ENCODE assay signal across 9 cellular contexts in the genomic region with DNA sequence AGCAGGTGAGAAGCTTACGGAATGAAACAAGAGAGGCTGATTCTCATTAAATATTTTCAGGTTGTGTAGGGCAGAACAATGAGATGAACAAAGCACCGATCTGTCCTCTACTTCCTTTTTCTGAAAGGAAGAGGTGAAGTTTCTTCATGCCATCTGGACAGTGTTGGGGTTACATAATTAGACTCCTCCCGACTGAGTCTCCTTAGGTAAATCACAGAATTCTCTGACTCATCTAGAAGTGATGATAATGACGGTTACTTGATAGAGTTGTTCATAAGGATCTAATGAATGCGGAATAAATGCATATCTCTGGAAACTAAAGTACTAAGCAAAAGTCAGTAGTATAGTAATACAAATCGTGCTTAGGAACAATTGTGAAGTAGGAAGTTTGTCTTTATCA. TPM values are rescaled to one million over a fixed set of nuclear protein-coding genes. Genes with fewer than 3 reads are reported as not detected.
DNase-seq lines count a peak whose midpoint lies in the region; ATAC-seq and TF ChIP-seq lines count a peak whose summit lies in the region.
"Had no signal": no experiment of that assay in that cellular context is flagged by ENCODE, and none has a peak within 500 bp of the region (broad histone marks: within the 10 kb centered on the region; RNA-seq: fewer than 3 reads in every experiment).

No MANE protein-coding gene starts in this region.

- H3K27ac ChIP-seq in RWPE2 (ENCODE audit: poor library complexity, severe bottlenecking): no peak overlapping the region
- no peak overlapping the region for H3K27ac ChIP-seq in naive thymus-derived CD4-positive, alpha-beta T cell (ENCODE audit: low read depth, low read length)

- H3K4me3 ChIP-seq in RWPE2 (ENCODE audit: severe bottlenecking): no peak overlapping the region
- H3K4me3 ChIP-seq in naive thymus-derived CD4-positive, alpha-beta T cell (ENCODE audit: low read length): no peak overlapping the region

- intact Hi-C loops in naive thymus-derived CD4-positive, alpha-beta T cell (cut with micrococcal nuclease): no loop called here

- ATAC-seq in GM18502 (IDR thresholded peaks at IDR 0.05; ENCODE audit: poor library complexity, unreplicated experiment) (peak; percentile 66), HG02885 (IDR thresholded peaks at IDR 0.05; ENCODE audit: poor library complexity, unreplicated experiment) (peak; percentile 66), RWPE2 (ENCODE audit: low read depth) (peak; percentile 74), GM18870 (IDR thresholded peaks at IDR 0.05; ENCODE audit: unreplicated experiment) (no peak)
- peak; percentile 74 for ATAC-seq in naive thymus-derived CD4-positive, alpha-beta T cell

- DNase-seq in RWPE2 (ENCODE audit: low spot score): no peak
- DNase-seq in naive thymus-derived CD4-positive, alpha-beta T cell: no peak
- DNase-seq in epidermal melanocyte (ENCODE audit: insufficient read length, low spot score): no peak
- no peak for DNase-seq in NCI-H2107 treated with DMSO at 0.1 percent for 48 hours (lab: John Stamatoyannopoulos, UW; ENCODE audit: unreplicated experiment)
- DNase-seq: activated CD4-positive, alpha-beta T cell treated with anti-CD3 and anti-CD28 coated beads, Interleukin-2, amount 50 U/mL, for 4 hours; NCI-H2081 treated with DMSO at 0.1 percent for 48 hours had no signal

- POLR2A ChIA-PET in naive thymus-derived CD4-positive, alpha-beta T cell (lab: Charles Lee): interaction anchor here (0.5 to 0.8 kb wide), 3 partner anchors 76 to 232 kb away, joined by 3 read pairs; no protein-coding TSS in a partner anchor

- peaks cover 6% of the 10 kb centered on the region for H3K4me1 ChIP-seq in RWPE2 (ENCODE audit: insufficient read depth, poor library complexity, severe bottlenecking)
- peaks cover 0 to 37% of the 10 kb centered on the region in 2 donors for H3K4me1 ChIP-seq in naive thymus-derived CD4-positive, alpha-beta T cell (ENCODE audit: control insufficient read depth in 2 of 2, insufficient read depth in 2 of 2, low read length in 2 of 2)

- H3K36me3 Mint-ChIP-seq in naive thymus-derived CD4-positive, alpha-beta T cell: peaks cover 8 to 29% (median 24%) of the 10 kb centered on the region in 5 donors

- H3K9me3 Mint-ChIP-seq in naive thymus-derived CD4-positive, alpha-beta T cell: no peaks in the 10 kb centered on the region

- H3K27me3 Mint-ChIP-seq in naive thymus-derived CD4-positive, alpha-beta T cell: no peaks in the 10 kb centered on the region

- no peak for TF ChIP-seq CTCF in RWPE2 (IDR thresholded peaks at IDR 0.05; ENCODE audit: poor library complexity, severe bottlenecking)

- peak overlapping the region in 6 of 9 donors; percentile 20 to 76 (median 64) for H3K27ac Mint-ChIP-seq in naive thymus-derived CD4-positive, alpha-beta T cell

- H3K36me3 ChIP-seq in RWPE2 (ENCODE audit: low read depth): peaks cover 22% of the 10 kb centered on the region
- peaks cover 0 to 30% (median 7%) of the 10 kb centered on the region in 3 experiments for H3K36me3 ChIP-seq in naive thymus-derived CD4-positive, alpha-beta T cell (ENCODE audit: control insufficient read depth in 2 of 3, insufficient read depth in 3 of 3, low read length in 3 of 3)

- no peaks in the 10 kb centered on the region for H3K9me3 ChIP-seq in RWPE2 (ENCODE audit: severe bottlenecking)
- H3K9me3 ChIP-seq in naive thymus-derived CD4-positive, alpha-beta T cell (ENCODE audit: control insufficient read depth in 2 of 3, low read length in 3 of 3): no peaks in the 10 kb centered on the region

- peaks cover 44 to 80% (median 76%) of the 10 kb centered on the region in 7 donors for H3K4me1 Mint-ChIP-seq in naive thymus-derived CD4-positive, alpha-beta T cell

- H3K4me3 Mint-ChIP-seq in naive thymus-derived CD4-positive, alpha-beta T cell: peak overlapping the region in 3 of 10 donors; percentile 23 to 56 (median 36)

- H3K27me3 ChIP-seq in RWPE2 (ENCODE audit: insufficient read depth, poor library complexity, severe bottlenecking): no peaks in the 10 kb centered on the region
- no peaks in the 10 kb centered on the region for H3K27me3 ChIP-seq in naive thymus-derived CD4-positive, alpha-beta T cell (ENCODE audit: control insufficient read depth in 2 of 2, insufficient read depth in 2 of 2, low read length in 2 of 2)

- CTCF ChIA-PET in naive thymus-derived CD4-positive, alpha-beta T cell (lab: Charles Lee): interaction anchor here (1.2 kb wide), 1 partner anchor 13 kb away, joined by 3 read pairs; no protein-coding TSS in a partner anchor

RNA-seq across cellular contexts. Expression of a gene that starts 21.2 kb away (rescaled TPM):
- 100 to 1,000 TPM; 104 to 132 (median 109) TPM for total RNA-seq in naive thymus-derived CD4-positive, alpha-beta T cell
- 10 to 100 TPM; 40.5 to 70.2 TPM for polyA plus RNA-seq in naive thymus-derived CD4-positive, alpha-beta T cell
